12 cellular contexts compared by ENCODE assay signal in the genomic region with DNA sequence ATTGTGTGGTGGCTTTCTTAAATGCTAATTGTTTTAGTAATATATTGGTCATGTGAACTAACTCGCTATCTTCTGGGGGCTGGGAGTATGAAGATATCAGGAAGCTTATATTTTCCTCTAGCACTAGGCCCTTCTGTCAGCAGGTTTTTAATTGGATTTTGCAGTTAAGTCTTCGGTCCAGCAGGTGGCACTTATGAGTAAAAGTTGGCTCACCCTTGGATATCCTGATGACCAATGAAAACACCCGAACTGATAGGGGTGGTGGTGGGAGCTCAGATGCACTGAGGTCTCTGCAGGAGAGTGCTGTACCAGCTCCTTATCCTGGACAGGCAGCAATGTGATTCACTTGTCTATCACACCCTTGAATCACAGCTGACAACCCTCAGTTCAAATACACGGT.
DNase-seq lines count a peak whose midpoint lies in the region; ATAC-seq, FAIRE-seq and TF ChIP-seq lines count a peak whose summit lies in the region.
"Had no signal": no experiment of that assay in that cellular context is flagged by ENCODE, and none has a peak within 500 bp of the region (broad histone marks: within the 10 kb centered on the region; RNA-seq: fewer than 3 reads in every experiment).

No MANE protein-coding gene starts in this region.

- H3K36me3 Mint-ChIP-seq in activated T-helper 1 cell treated with anti-CD3 and anti-CD28 coated beads, Interleukin-12 subunit alpha, Interleukin-12 subunit beta, Interleukin-2, Interleukin-4 antibody, amounts not matched to agents 30 ng/mL and 10 ng/mL and 1 ng/mL, durations not matched to agents 14 hours and 24 hours and 36 hours (ENCODE audit: low read depth), result no peaks in the 10 kb centered on the region

- H4K20me1 ChIP-seq in OCI-LY1 (ENCODE audit: insufficient read depth, low read length) (no peaks in the 10 kb centered on the region), hepatocyte (ENCODE audit: insufficient read depth, poor library complexity, severe bottlenecking) (no peaks in the 10 kb centered on the region)

- TF ChIP-seq CTCF in D721Med (IDR thresholded peaks at IDR 0.05; ENCODE audit: insufficient read depth, missing control alignments) (peak; percentile 22), OCI-LY1 (IDR thresholded peaks at IDR 0.05; ENCODE audit: low read length) (peak; percentile 36), hepatocyte (IDR thresholded peaks at IDR 0.05; ENCODE audit: poor library complexity) (peak; percentile 15), foreskin fibroblast (IDR thresholded peaks at IDR 0.05; ENCODE audit: low read depth, low read length) (no peak)

- DNase-seq in D721Med (ENCODE audit: insufficient read length, low spot score) (no peak), hepatocyte (ENCODE audit: low spot score) (peak; percentile 11), foreskin fibroblast (no peak), HCEC 1CT (no peak)
- DNase-seq in activated T-helper 1 cell treated with anti-CD3 and anti-CD28 coated beads, Interleukin-12 subunit alpha, Interleukin-12 subunit beta, Interleukin-2, Interleukin-4 antibody, amounts not matched to agents 30 ng/mL and 10 ng/mL and 1 ng/mL, durations not matched to agents 14 hours and 24 hours and 36 hours (ENCODE audit: low spot score), result no peak
- DNase-seq: activated CD4-positive, CD25-positive, alpha-beta regulatory T cell; aorta; NCI-H1105 treated with DMSO at 0.1 percent for 48 hours; psoas muscle had no signal

- ATAC-seq in GM21360 (IDR thresholded peaks at IDR 0.05; ENCODE audit: unreplicated experiment), result peak; percentile 81
- ATAC-seq in GM21390 (IDR thresholded peaks at IDR 0.05; ENCODE audit: unreplicated experiment), result no peak
- ATAC-seq: psoas muscle had no signal

- H3K4me3 Mint-ChIP-seq in activated T-helper 1 cell treated with anti-CD3 and anti-CD28 coated beads, Interleukin-12 subunit alpha, Interleukin-12 subunit beta, Interleukin-2, Interleukin-4 antibody, amounts not matched to agents 30 ng/mL and 10 ng/mL and 1 ng/mL, durations not matched to agents 14 hours and 24 hours and 36 hours, result no peak overlapping the region

- H3K4me1 ChIP-seq in OCI-LY1 (ENCODE audit: insufficient read depth, low read length, severe bottlenecking) (no peaks in the 10 kb centered on the region), hepatocyte (ENCODE audit: insufficient read depth) (no peaks in the 10 kb centered on the region)
- H3K4me1 ChIP-seq: psoas muscle had no signal

- no peak overlapping the region for H3K4me3 ChIP-seq in OCI-LY1 (ENCODE audit: low read depth, low read length, poor library complexity, severe bottlenecking)
- no peak overlapping the region for H3K4me3 ChIP-seq in hepatocyte
- no peak overlapping the region for H3K4me3 ChIP-seq in foreskin fibroblast (ENCODE audit: low read depth in 1 of 2, low read length in 2 of 2)
- H3K4me3 ChIP-seq: psoas muscle had no signal

- no peaks in the 10 kb centered on the region for H3F3A ChIP-seq in OCI-LY1 (ENCODE audit: insufficient read depth, low read length)

- no peak overlapping the region for H3K9ac ChIP-seq in OCI-LY1 (ENCODE audit: low read length)

- 52% methylated on average over 4 of the region's 4 CpGs for WGBS in hepatocyte (ENCODE audit: low lambda C conversion rate, missing lambda C conversion rate)

- H3K4me2 ChIP-seq in OCI-LY1 (ENCODE audit: low read length) (no peak overlapping the region), hepatocyte (no peak overlapping the region)

- H3K9me2 ChIP-seq in OCI-LY1 (ENCODE audit: low read depth, low read length) (no peaks in the 10 kb centered on the region), hepatocyte (replicated peaks; ENCODE audit: insufficient read depth) (no peaks in the 10 kb centered on the region)

- no peaks in the 10 kb centered on the region for H3K4me1 Mint-ChIP-seq in activated T-helper 1 cell treated with anti-CD3 and anti-CD28 coated beads, Interleukin-12 subunit alpha, Interleukin-12 subunit beta, Interleukin-2, Interleukin-4 antibody, amounts not matched to agents 30 ng/mL and 10 ng/mL and 1 ng/mL, durations not matched to agents 14 hours and 24 hours and 36 hours (ENCODE audit: low read depth)

- no peaks in the 10 kb centered on the region for H3K9me3 Mint-ChIP-seq in activated T-helper 1 cell treated with anti-CD3 and anti-CD28 coated beads, Interleukin-12 subunit alpha, Interleukin-12 subunit beta, Interleukin-2, Interleukin-4 antibody, amounts not matched to agents 30 ng/mL and 10 ng/mL and 1 ng/mL, durations not matched to agents 14 hours and 24 hours and 36 hours

- H3K9me3 ChIP-seq in OCI-LY1 (ENCODE audit: low read length) (no peaks in the 10 kb centered on the region), hepatocyte (ENCODE audit: low read depth) (no peaks in the 10 kb centered on the region)
- H3K9me3 ChIP-seq: psoas muscle had no signal

- no peak overlapping the region for H3K27ac ChIP-seq in OCI-LY1 (ENCODE audit: low read depth, low read length, poor library complexity, severe bottlenecking)
- H3K27ac ChIP-seq in hepatocyte, result no peak overlapping the region
- H3K27ac ChIP-seq: psoas muscle had no signal

- H3K27me3 Mint-ChIP-seq in activated T-helper 1 cell treated with anti-CD3 and anti-CD28 coated beads, Interleukin-12 subunit alpha, Interleukin-12 subunit beta, Interleukin-2, Interleukin-4 antibody, amounts not matched to agents 30 ng/mL and 10 ng/mL and 1 ng/mL, durations not matched to agents 14 hours and 24 hours and 36 hours (ENCODE audit: insufficient read depth), result no peaks in the 10 kb centered on the region

- no peaks in the 10 kb centered on the region for H3K27me3 ChIP-seq in OCI-LY1 (ENCODE audit: insufficient read depth, low read length)
- H3K27me3 ChIP-seq in hepatocyte, result no peaks in the 10 kb centered on the region

- no peak overlapping the region for H2AFZ ChIP-seq in OCI-LY1 (ENCODE audit: low read length)
- no peak overlapping the region for H2AFZ ChIP-seq in hepatocyte

- no peaks in the 10 kb centered on the region for H3K79me2 ChIP-seq in OCI-LY1 (ENCODE audit: insufficient read depth, low read length)
- no peaks in the 10 kb centered on the region for H3K79me2 ChIP-seq in hepatocyte

- intact Hi-C loops in activated T-helper 1 cell treated with anti-CD3 and anti-CD28 coated beads, Interleukin-12 subunit alpha, Interleukin-12 subunit beta, Interleukin-2, Interleukin-4 antibody, amounts not matched to agents 30 ng/mL and 10 ng/mL and 1 ng/mL, durations not matched to agents 14 hours and 24 hours and 36 hours (cut with micrococcal nuclease), result no loop called here

- FAIRE-seq in D721Med (lab: Jason Lieb, UNC), result no peak

- no peak overlapping the region for H3K27ac Mint-ChIP-seq in activated T-helper 1 cell treated with anti-CD3 and anti-CD28 coated beads, Interleukin-12 subunit alpha, Interleukin-12 subunit beta, Interleukin-2, Interleukin-4 antibody, amounts not matched to agents 30 ng/mL and 10 ng/mL and 1 ng/mL, durations not matched to agents 14 hours and 24 hours and 36 hours

- H3K36me3 ChIP-seq in OCI-LY1 (ENCODE audit: insufficient read depth, low read length), result no peaks in the 10 kb centered on the region
- no peaks in the 10 kb centered on the region for H3K36me3 ChIP-seq in hepatocyte (replicated peaks; ENCODE audit: insufficient read depth, low read depth)
